ENCODE assay signal across 10 cellular contexts in the genomic region with DNA sequence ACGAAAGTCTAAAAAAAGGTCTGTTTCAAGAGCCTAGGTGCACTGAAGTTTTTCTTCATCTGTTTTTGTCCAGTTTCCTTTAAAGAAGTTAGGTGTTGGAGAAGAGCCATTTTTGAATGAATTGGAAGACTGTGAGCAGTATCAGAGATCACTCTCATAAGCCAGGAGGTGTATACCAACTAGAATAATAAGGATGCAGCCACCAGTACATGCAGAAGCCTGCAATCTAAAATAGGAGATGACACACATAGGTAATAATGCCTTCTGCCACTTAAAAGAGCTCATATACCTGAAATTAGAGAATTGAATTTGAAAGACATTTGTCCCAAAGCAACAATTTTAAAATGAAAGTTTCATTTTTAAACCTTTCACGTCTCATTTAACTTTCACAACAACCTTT.
DNase-seq lines count a peak whose midpoint lies in the region; ATAC-seq and TF ChIP-seq lines count a peak whose summit lies in the region.
"Had no signal": no experiment of that assay in that cellular context is flagged by ENCODE, and none has a peak within 500 bp of the region (broad histone marks: within the 10 kb centered on the region; RNA-seq: fewer than 3 reads in every experiment).

No MANE protein-coding gene starts in this region.

- H3K4me3 ChIP-seq in ACC112 (ENCODE audit: low read depth, low read length) = peak overlapping the region; percentile 4; the same call in 1 of the 2 replicates
- H3K4me3 ChIP-seq: body of pancreas had no signal

- H3K36me3 Mint-ChIP-seq in activated CD8-positive, alpha-beta T cell treated with anti-CD3 and anti-CD28 coated beads for 36 hours (ENCODE audit: low read depth) = no peaks in the 10 kb centered on the region
- H3K36me3 Mint-ChIP-seq in memory B cell = no peaks in the 10 kb centered on the region
- H3K36me3 Mint-ChIP-seq: mesothelial cell of epicardium had no signal

- H3K27ac Mint-ChIP-seq in activated CD8-positive, alpha-beta T cell treated with anti-CD3 and anti-CD28 coated beads for 36 hours = peak overlapping the region; percentile 88
- H3K27ac Mint-ChIP-seq in memory B cell = peak overlapping the region; percentile 9
- H3K27ac Mint-ChIP-seq: mesothelial cell of epicardium had no signal

- H3K4me1 Mint-ChIP-seq in activated CD8-positive, alpha-beta T cell treated with anti-CD3 and anti-CD28 coated beads for 36 hours (ENCODE audit: low read depth) = peaks cover 63% of the 10 kb centered on the region
- H3K4me1 Mint-ChIP-seq in memory B cell = peaks cover 26% of the 10 kb centered on the region

- H3K4me3 Mint-ChIP-seq in activated CD8-positive, alpha-beta T cell treated with anti-CD3 and anti-CD28 coated beads for 36 hours = peak overlapping the region; percentile 60
- H3K4me3 Mint-ChIP-seq in memory B cell = peak overlapping the region; percentile 40
- H3K4me3 Mint-ChIP-seq: mesothelial cell of epicardium had no signal

- no peaks in the 10 kb centered on the region for H3K27me3 Mint-ChIP-seq in activated CD8-positive, alpha-beta T cell treated with anti-CD3 and anti-CD28 coated beads for 36 hours
- peaks cover 2% of the 10 kb centered on the region for H3K27me3 Mint-ChIP-seq in memory B cell

- POLR2A ChIA-PET in activated CD8-positive, alpha-beta T cell treated with anti-CD3 and anti-CD28 coated beads for 36 hours (lab: Charles Lee) = interaction anchor here (0.7 to 1.3 kb wide), 2 partner anchors 16 to 70 kb away, joined by 3 read pairs; no protein-coding TSS in a partner anchor

- TF ChIP-seq CTCF in activated CD8-positive, alpha-beta T cell treated with anti-CD3 and anti-CD28 coated beads for 36 hours (IDR thresholded peaks at IDR 0.05) = no peak

- CTCF ChIA-PET in activated CD8-positive, alpha-beta T cell treated with anti-CD3 and anti-CD28 coated beads for 36 hours (lab: Charles Lee) = interaction anchor here (0.8 to 2.4 kb wide), 7 partner anchors 8 to 558 kb away, joined by 3 to 13 read pairs (median 4); no protein-coding TSS in a partner anchor

- H3K4me1 ChIP-seq in ACC112 (ENCODE audit: control insufficient read depth, insufficient read depth, low read length, unreplicated experiment) = peaks cover 72% of the 10 kb centered on the region

- peak; percentile 17 for ATAC-seq in GM18867 (IDR thresholded peaks at IDR 0.05; ENCODE audit: unreplicated experiment)
- ATAC-seq in activated CD8-positive, alpha-beta T cell treated with anti-CD3 and anti-CD28 coated beads for 36 hours = no peak
- no peak for ATAC-seq in memory B cell (ENCODE audit: low read depth)
- ATAC-seq: body of pancreas had no signal

- intact Hi-C loops in activated CD8-positive, alpha-beta T cell treated with anti-CD3 and anti-CD28 coated beads for 36 hours (cut with micrococcal nuclease) = loop anchor here (5.0 kb wide), 1 partner anchor 80 kb away; a partner anchor contains a TSS

- H2AFZ ChIP-seq in ACC112 (ENCODE audit: low read length, unreplicated experiment) = no peak overlapping the region

- peaks cover 71% of the 10 kb centered on the region for H3K79me2 ChIP-seq in ACC112 (ENCODE audit: control insufficient read depth, insufficient read depth, low read length, unreplicated experiment)

- DNase-seq in activated CD8-positive, alpha-beta T cell treated with anti-CD3 and anti-CD28 coated beads for 36 hours = no peak
- no peak for DNase-seq in memory B cell (ENCODE audit: low spot score in 2 of 2)
- DNase-seq in NCI-H2081 (lab: John Stamatoyannopoulos, UW) = no peak
- no peak for DNase-seq in amygdala (lab: John Stamatoyannopoulos, UW)
- no peak for DNase-seq in ureter (ENCODE audit: low spot score)
- no peak for DNase-seq in DMS79 treated with DMSO at 0.1 percent for 48 hours (lab: John Stamatoyannopoulos, UW)
- DNase-seq: body of pancreas had no signal

- H3K36me3 ChIP-seq in ACC112 (ENCODE audit: insufficient read depth, low read length) = no peaks in the 10 kb centered on the region

- peak overlapping the region; percentile 84 for H3K27ac ChIP-seq in ACC112 (ENCODE audit: low read depth, low read length)
- H3K27ac ChIP-seq: body of pancreas had no signal

- no peaks in the 10 kb centered on the region for H3K9me3 Mint-ChIP-seq in activated CD8-positive, alpha-beta T cell treated with anti-CD3 and anti-CD28 coated beads for 36 hours
- no peaks in the 10 kb centered on the region for H3K9me3 Mint-ChIP-seq in memory B cell
- H3K9me3 Mint-ChIP-seq: mesothelial cell of epicardium had no signal

- no peaks in the 10 kb centered on the region for H3K27me3 ChIP-seq in ACC112 (ENCODE audit: insufficient read depth, low read length)
- H3K27me3 ChIP-seq: body of pancreas had no signal
